ENCODE assay signal across 23 cellular contexts in genomic region chrX:701673-702072, GRCh38.
DNase-seq lines count a peak whose midpoint lies in the region; ATAC-seq, FAIRE-seq and TF ChIP-seq lines count a peak whose summit lies in the region.
"Had no signal": no experiment of that assay in that cellular context is flagged by ENCODE, and none has a peak within 500 bp of the region (broad histone marks: within the 10 kb centered on the region; RNA-seq: fewer than 3 reads in every experiment).

No MANE protein-coding gene starts in this region.

- H3K27me3 ChIP-seq in H1 (replicated peaks in 1 of 4; ENCODE audit: control insufficient read depth in 3 of 4, extremely low read depth in 1 of 4, insufficient read depth in 3 of 4, low read length in 3 of 4) (no peaks in the 10 kb centered on the region), sigmoid colon (no peaks in the 10 kb centered on the region), testis (no peaks in the 10 kb centered on the region)
- H3K27me3 ChIP-seq: BLaER1 had no signal

- no peak overlapping the region for H4K8ac ChIP-seq in H1 (ENCODE audit: extremely low read depth, insufficient read depth, low read length)

- H3K23me2 ChIP-seq in H1 (ENCODE audit: low read depth, low read length) = no peaks in the 10 kb centered on the region

- H3K9ac ChIP-seq in H1 (replicated peaks in 1 of 4; ENCODE audit: extremely low read depth in 1 of 4, low read depth in 3 of 4, low read length in 3 of 4) = no peak overlapping the region
- H3K9ac ChIP-seq: BLaER1, GM23248 had no signal

- no peak overlapping the region for H3K14ac ChIP-seq in H1 (ENCODE audit: insufficient read length)

- TF ChIP-seq CTCF in H1 (IDR thresholded peaks at IDR 0.05; ENCODE audit: control extremely low read depth in 1 of 3, insufficient read depth in 1 of 3, low read depth in 1 of 3, low read length in 3 of 3) (no peak), sigmoid colon (IDR thresholded peaks at IDR 0.05) (no peak), testis (IDR thresholded peaks at IDR 0.05) (no peak)

- 0 out of 8 replicates have a peak, but pooled peaks cover 0 to 2% (median 0%) of the 10 kb centered on the region in 4 experiments for H3K36me3 ChIP-seq in H1 (ENCODE audit: control insufficient read depth in 2 of 4, insufficient read depth in 4 of 4, low read length in 3 of 4)
- H3K36me3 ChIP-seq in sigmoid colon = no peaks in the 10 kb centered on the region
- no peaks in the 10 kb centered on the region for H3K36me3 ChIP-seq in testis (ENCODE audit: low read depth, missing control alignments)
- H3K36me3 ChIP-seq: BLaER1 had no signal

- no peaks in the 10 kb centered on the region for H3K79me1 ChIP-seq in H1 (ENCODE audit: low read depth, low read length)

- no peak overlapping the region for H2BK5ac ChIP-seq in H1 (ENCODE audit: low read depth, low read length)

- H2BK20ac ChIP-seq in H1 (ENCODE audit: low read length) = 0 out of 2 replicates have a peak overlapping the region, but pooled peaks have one; percentile 9

- H3K4me1 ChIP-seq in H1 (replicated peaks in 1 of 4; ENCODE audit: control insufficient read depth in 3 of 4, insufficient read depth in 4 of 4, low read length in 3 of 4) (peaks cover 0 to 3% (median 0%) of the 10 kb centered on the region in 4 experiments; a peak in 1 of 7 replicates), sigmoid colon (no peaks in the 10 kb centered on the region), testis (no peaks in the 10 kb centered on the region)
- H3K4me1 ChIP-seq: BLaER1, Caco-2 had no signal

- no peak for FAIRE-seq in H1 (lab: Jason Lieb, UNC)
- FAIRE-seq: A204.1, G401.6, GM12878, GM19239, H54 had no signal

- no peaks in the 10 kb centered on the region for H3K79me2 ChIP-seq in H1 (ENCODE audit: control insufficient read depth in 1 of 2, insufficient read depth in 2 of 2, low read length in 2 of 2)

- H3K4me3 ChIP-seq in H1 (ENCODE audit: extremely low read depth in 1 of 4, insufficient read depth in 2 of 4, low read depth in 3 of 4, low read length in 4 of 4) = no peak overlapping the region
- H3K4me3 ChIP-seq in sigmoid colon = no peak overlapping the region
- H3K4me3 ChIP-seq in testis = no peak overlapping the region
- H3K4me3 ChIP-seq: BLaER1, GM12878, GM23248 had no signal

- no peak overlapping the region for H2AFZ ChIP-seq in H1 (ENCODE audit: low read length)
- H2AFZ ChIP-seq: GM23248 had no signal

- 97% methylated on average over 5 of the region's 5 CpGs; no CpG with 5 or more reads in 1 of the 2 experiments for WGBS in H1 (ENCODE audit: extremely low coverage in 1 of 2, insufficient coverage in 1 of 2, insufficient read length in 1 of 2, insufficient replicate concordance in 2 of 2, low coverage in 1 of 2, low lambda C conversion rate in 2 of 2, missing lambda C conversion rate in 1 of 2), 2 experiments
- WGBS in sigmoid colon, 2 donors = 85 to 87% methylated on average over 5 of the region's 5 CpGs
- whole genome bisulfite sequencing in testis, 2 donors = 90 to 94% methylated on average over 3 to 5 of the region's 5 CpGs

- peak overlapping the region; percentile 74 for H4K91ac ChIP-seq in H1 (replicated peaks; ENCODE audit: insufficient read length, low read length)

- no peak overlapping the region for H3K23ac ChIP-seq in H1 (ENCODE audit: insufficient read length)

- no peak overlapping the region for H3K56ac ChIP-seq in H1 (replicated peaks; ENCODE audit: insufficient read length, low read depth, low read length)

- 0 out of 4 replicates have a peak, but pooled peaks of 1 of the 2 experiments have one; percentile 28 for TF ChIP-seq RAD21 in H1 (IDR thresholded peaks at IDR 0.05 in 1 of 2, conservative IDR thresholded peaks at IDR 0.05 in 1 of 2; ENCODE audit: low read depth in 2 of 2, low read length in 2 of 2)

- H2AK5ac ChIP-seq in H1 (ENCODE audit: low read depth, low read length) = 0 out of 2 replicates have a peak overlapping the region, but pooled peaks have one; percentile 9

- peak overlapping the region; percentile 53 for H2BK120ac ChIP-seq in H1 (replicated peaks; ENCODE audit: low read depth, low read length)

- no peak for ATAC-seq in left cardiac atrium
- ATAC-seq: CD8-positive, alpha-beta T cell; GM12878 had no signal

- H4K5ac ChIP-seq in H1 (ENCODE audit: insufficient read length, low read depth, low read length) = no peak overlapping the region

- H3K4ac ChIP-seq in H1 (replicated peaks; ENCODE audit: insufficient read length, low read depth, low read length) = no peak overlapping the region

- no peak for TF ChIP-seq EP300 in H1 (IDR thresholded peaks at IDR 0.05; ENCODE audit: borderline replicate concordance in 1 of 2, low read depth in 2 of 2, low read length in 2 of 2)
- TF ChIP-seq EP300 in sigmoid colon (IDR thresholded peaks at IDR 0.05) = no peak

- CTCF ChIA-PET in H1 (lab: Charles Lee; ENCODE audit: partially characterized antibody) = no interaction called here

- POLR2A ChIA-PET in H1 (lab: Charles Lee; ENCODE audit: partially characterized antibody) = no interaction called here

- no peaks in the 10 kb centered on the region for H4K20me1 ChIP-seq in H1 (replicated peaks in 1 of 2; ENCODE audit: control insufficient read depth in 1 of 2, insufficient read depth in 2 of 2, low read length in 2 of 2)
- H4K20me1 ChIP-seq: BLaER1 had no signal

- intact Hi-C loops in cardiac septum (cut with DNase I) (no loop called here), left cardiac atrium (cut with DNase I) (no loop called here), sigmoid colon (cut with DNase I) (no loop called here), testis (cut with DNase I; ENCODE audit: low total_unique reads) (no loop called here)

- peak overlapping the region; percentile 55; the same call in 1 of the 2 replicates for H2BK12ac ChIP-seq in H1 (ENCODE audit: low read depth, low read length)

- TF ChIP-seq POLR2A in H1 (IDR thresholded peaks at IDR 0.05; ENCODE audit: control extremely low read depth in 1 of 2, low read depth in 2 of 2, low read length in 2 of 2) (no peak), sigmoid colon (IDR thresholded peaks at IDR 0.05) (no peak), testis (IDR thresholded peaks at IDR 0.05) (no peak)

- no peaks in the 10 kb centered on the region; a peak in 1 of 4 replicates for H3K9me3 ChIP-seq in H1 (ENCODE audit: insufficient read depth in 2 of 2, low read depth in 1 of 2, low read length in 1 of 2)
- peaks cover 0 to 4% (median under 1%) of the 10 kb centered on the region in 4 donors for H3K9me3 ChIP-seq in sigmoid colon
- no peaks in the 10 kb centered on the region for H3K9me3 ChIP-seq in testis
- H3K9me3 ChIP-seq: Caco-2 had no signal

- H3K4me2 ChIP-seq in H1 (ENCODE audit: insufficient read depth in 1 of 2, low read depth in 2 of 2, low read length in 2 of 2) = no peak overlapping the region
- H3K4me2 ChIP-seq: BLaER1 had no signal

- H3K18ac ChIP-seq in H1 (ENCODE audit: extremely low read depth, low read length) = 0 out of 2 replicates have a peak overlapping the region, but pooled peaks have one; percentile 32

- DNase-seq in cardiac septum (ENCODE audit: low spot score) (peak; percentile 24), left cardiac atrium (no peak), H1 (ENCODE audit: low read depth in 1 of 2, low spot score in 2 of 2) (no peak), mesenteric fat pad (ENCODE audit: low spot score) (peak; percentile 37), sigmoid colon (peak; percentile 40), testis (no peak), NCI-H1417 treated with DMSO at 0.1 percent for 48 hours (lab: John Stamatoyannopoulos, UW) (no peak), MV-4-11 (lab: John Stamatoyannopoulos, UW) (no peak)
- DNase-seq: Caco-2; CD4-positive, CD25-positive, alpha-beta regulatory T cell; CD8-positive, alpha-beta T cell; DMS153; DND-41; GM23248; HCEC 1CT had no signal

- peak overlapping the region; percentile 55; the same call in 1 of the 2 replicates for H2BK15ac ChIP-seq in H1 (ENCODE audit: low read length)

- H3K27ac ChIP-seq in H1 (ENCODE audit: low read depth, low read length) = no peak overlapping the region
- no peak overlapping the region for H3K27ac ChIP-seq in sigmoid colon
- H3K27ac ChIP-seq in testis = no peak overlapping the region
- H3K27ac ChIP-seq: 22Rv1, BLaER1, C4-2B, GM23248 had no signal

TF ChIP-seq in H1, 55 proteins besides CTCF, POLR2A, EP300 and RAD21 (continues in another document):
- TF ChIP-seq KDM5A (IDR thresholded peaks at IDR 0.05; ENCODE audit: low read length) = no peak
- TF ChIP-seq KDM1A (IDR thresholded peaks at IDR 0.05; ENCODE audit: borderline replicate concordance, low read length) = no peak

Comparison
In these comparisons a context has a peak if more than half of its experiments do, and no peak if none do; other contexts are left out.
1. DNase-seq: peak in cardiac septum (single experiment), mesenteric fat pad (single experiment) and sigmoid colon (single experiment); none in left cardiac atrium (single experiment), H1 (0 of 2), testis (single experiment), NCI-H1417 treated with DMSO at 0.1 percent for 48 hours (single experiment) and MV-4-11 (single experiment).